ENCODE assay signal across 1 cellular context in the genomic region with DNA sequence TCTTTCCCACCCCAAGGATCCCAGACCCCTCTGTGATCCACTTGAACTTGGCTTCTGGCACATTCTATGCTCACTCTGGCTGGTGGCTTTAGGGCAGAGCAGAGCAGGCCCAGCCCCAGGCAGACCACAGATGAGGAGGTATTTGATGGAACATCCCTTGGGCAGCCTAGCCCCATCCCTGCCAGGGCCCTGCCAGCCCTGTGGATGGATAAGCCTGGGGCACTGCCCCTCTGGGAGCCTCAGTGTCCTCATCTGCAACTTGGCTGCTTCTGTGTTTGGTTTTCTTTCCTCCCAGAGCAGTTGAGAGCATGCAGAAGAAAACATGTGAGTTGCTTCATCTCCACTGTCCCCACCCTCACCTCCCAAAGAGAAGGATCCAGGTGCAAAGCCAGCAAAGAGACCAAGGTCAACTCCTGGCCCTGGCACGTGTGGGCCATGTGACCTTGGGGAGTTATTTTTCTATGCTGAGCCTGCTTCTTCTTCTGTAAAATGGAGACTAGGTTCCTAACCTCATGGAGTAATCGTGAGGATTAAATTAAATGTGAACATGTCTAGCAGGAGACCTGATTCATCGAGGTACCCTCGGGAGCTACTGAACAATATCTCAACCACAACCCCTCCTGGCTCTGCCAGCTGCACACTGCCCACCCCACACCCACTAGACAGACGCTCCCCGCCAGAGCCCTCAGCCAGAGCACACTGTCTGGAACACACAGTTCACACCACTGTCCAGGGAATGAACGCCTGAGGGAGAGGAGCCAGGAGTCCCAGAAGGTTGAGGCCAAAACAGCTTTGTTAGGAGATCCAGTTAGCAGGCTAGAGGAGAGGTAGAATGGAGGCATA.
TF ChIP-seq lines count a peak whose summit lies in the region.

No MANE protein-coding gene starts in this region.

TF ChIP-seq in GM23338, 12 proteins besides CTCF, POLR2A, EP300 and RAD21 (continued from another document):
- TF ChIP-seq EZH2 (IDR thresholded peaks at IDR 0.05; ENCODE audit: low read depth, unreplicated experiment): no peak
- no peak for TF ChIP-seq NANOG (IDR thresholded peaks at IDR 0.05; ENCODE audit: borderline replicate concordance)
- no peak for TF ChIP-seq CREB1 (CRISPR knock-in tag; IDR thresholded peaks at IDR 0.05; ENCODE audit: low read depth)
- no peak for TF ChIP-seq ZNF331 (CRISPR knock-in tag; IDR thresholded peaks at IDR 0.05; ENCODE audit: low read depth)
- no peak for TF ChIP-seq EZH2phosphoT487 (IDR thresholded peaks at IDR 0.05; ENCODE audit: unreplicated experiment)
